8 cellular contexts compared by ENCODE assay signal in genomic region chr22:30302810-30303138, GRCh38. TPM values are rescaled to one million over a fixed set of nuclear protein-coding genes. Genes with fewer than 3 reads are reported as not detected.
DNase-seq lines count a peak whose midpoint lies in the region; ATAC-seq and TF ChIP-seq lines count a peak whose summit lies in the region.
"Had no signal": no experiment of that assay in that cellular context is flagged by ENCODE, and none has a peak within 500 bp of the region (broad histone marks: within the 10 kb centered on the region; RNA-seq: fewer than 3 reads in every experiment).

No MANE protein-coding gene starts in this region.

- H3K36me3 ChIP-seq in PC-3 (ENCODE audit: low read depth, low read length) (peaks cover 7% of the 10 kb centered on the region; the same call in 1 of the 2 replicates), mesenchymal stem cell (ENCODE audit: control insufficient read depth in 1 of 2, insufficient read depth in 2 of 2, low read depth in 1 of 2, low read length in 2 of 2) (peaks cover 47 to 63% of the 10 kb centered on the region in 2 experiments)

- BruUV-seq in PC-3 (replicated peaks; lab: Mats Ljungman, UMichigan): no TSS peak

- no peak for ATAC-seq in PC-3
- no peak for ATAC-seq in stimulated activated effector memory CD8-positive, alpha-beta T cell treated with anti-CD3 and anti-CD28 coated beads, Interleukin-12 subunit alpha, Interleukin-12 subunit beta, amount 100 ng/mL, for 72 hours

- H4K20me1 ChIP-seq in PC-3 (ENCODE audit: low read length): no peaks in the 10 kb centered on the region

- no peak overlapping the region for H4K8ac ChIP-seq in mesenchymal stem cell (ENCODE audit: low read length)

- no peaks in the 10 kb centered on the region for H3K27me3 Mint-ChIP-seq in chondrocyte (ENCODE audit: low read depth)

- H3K36me3 Mint-ChIP-seq in chondrocyte (ENCODE audit: low read depth): peaks cover 10% of the 10 kb centered on the region
- peaks cover 42% of the 10 kb centered on the region for H3K36me3 Mint-ChIP-seq in stimulated activated effector memory CD8-positive, alpha-beta T cell treated with anti-CD3 and anti-CD28 coated beads, Interleukin-12 subunit alpha, Interleukin-12 subunit beta, amount 100 ng/mL, for 72 hours

- TF ChIP-seq CTCF in PC-3 (conservative IDR thresholded peaks at IDR 0.05; ENCODE audit: low read depth, low read length): no peak
- no peak for TF ChIP-seq CTCF in chondrocyte (IDR thresholded peaks at IDR 0.05)

- no peaks in the 10 kb centered on the region for H3K9me3 Mint-ChIP-seq in chondrocyte (ENCODE audit: low read depth)
- no peaks in the 10 kb centered on the region for H3K9me3 Mint-ChIP-seq in stimulated activated effector memory CD8-positive, alpha-beta T cell treated with anti-CD3 and anti-CD28 coated beads, Interleukin-12 subunit alpha, Interleukin-12 subunit beta, amount 100 ng/mL, for 72 hours

- no peak for DNase-seq in PC-3
- DNase-seq in chondrocyte (ENCODE audit: low spot score): no peak
- DNase-seq in stimulated activated effector memory CD8-positive, alpha-beta T cell treated with anti-CD3 and anti-CD28 coated beads, Interleukin-12 subunit alpha, Interleukin-12 subunit beta, amount 100 ng/mL, for 72 hours (ENCODE audit: low spot score in 2 of 2): no peak
- no peak for DNase-seq in mesenchymal stem cell
- no peak for DNase-seq in C1 segment of cervical spinal cord (lab: John Stamatoyannopoulos, UW)
- no peak for DNase-seq in NCI-H774 (lab: John Stamatoyannopoulos, UW)
- DNase-seq: activated CD4-positive, alpha-beta T cell treated with anti-CD3 and anti-CD28 coated beads for 1 hour; NCI-H2171 treated with DMSO at 0.1 percent for 48 hours had no signal

- peak overlapping the region; percentile 58 for H3K27ac Mint-ChIP-seq in chondrocyte (ENCODE audit: unreplicated experiment)
- H3K27ac Mint-ChIP-seq in stimulated activated effector memory CD8-positive, alpha-beta T cell treated with anti-CD3 and anti-CD28 coated beads, Interleukin-12 subunit alpha, Interleukin-12 subunit beta, amount 100 ng/mL, for 72 hours: peak overlapping the region; percentile 98

- no peaks in the 10 kb centered on the region for H3K9me2 ChIP-seq in PC-3 (replicated peaks; ENCODE audit: low read length)

- H2AFZ ChIP-seq in PC-3 (ENCODE audit: low read length) (no peak overlapping the region), mesenchymal stem cell (ENCODE audit: low read depth, low read length) (no peak overlapping the region)

- 96% methylated on average over 5 of the region's 5 CpGs for WGBS in mesenchymal stem cell

- H3K4me3 ChIP-seq in PC-3 (ENCODE audit: low read length): no peak overlapping the region
- H3K4me3 ChIP-seq in mesenchymal stem cell (ENCODE audit: insufficient read depth in 1 of 2, low read depth in 1 of 2, low read length in 2 of 2): no peak overlapping the region

- H3K18ac ChIP-seq in mesenchymal stem cell (ENCODE audit: low read depth in 1 of 2, low read length in 2 of 2): no peak overlapping the region

- POLR2A ChIA-PET in PC-3 (lab: Charles Lee; ENCODE audit: unreplicated experiment): no interaction called here

- peaks cover 36% of the 10 kb centered on the region for H3K79me2 ChIP-seq in PC-3 (ENCODE audit: low read length)

- H3K4me2 ChIP-seq in PC-3 (ENCODE audit: low read length): peak overlapping the region; percentile 32
- H3K4me2 ChIP-seq in mesenchymal stem cell (ENCODE audit: low read length, poor library complexity, severe bottlenecking): no peak overlapping the region

- H3K9ac ChIP-seq in PC-3 (ENCODE audit: low read length) (0 out of 2 replicates have a peak overlapping the region, but pooled peaks have one; percentile 15), mesenchymal stem cell (ENCODE audit: low read length) (no peak overlapping the region)

- H3K4me1 Mint-ChIP-seq in chondrocyte (ENCODE audit: low read depth): peaks cover 60% of the 10 kb centered on the region
- peaks cover 82% of the 10 kb centered on the region for H3K4me1 Mint-ChIP-seq in stimulated activated effector memory CD8-positive, alpha-beta T cell treated with anti-CD3 and anti-CD28 coated beads, Interleukin-12 subunit alpha, Interleukin-12 subunit beta, amount 100 ng/mL, for 72 hours

- H3K4ac ChIP-seq in mesenchymal stem cell (ENCODE audit: low read depth in 1 of 2, low read length in 2 of 2): no peak overlapping the region

- H2BK5ac ChIP-seq in mesenchymal stem cell (ENCODE audit: low read depth, low read length, poor library complexity, severe bottlenecking): no peak overlapping the region

- no peak overlapping the region for H2BK12ac ChIP-seq in mesenchymal stem cell (ENCODE audit: low read length in 2 of 2)

- peaks cover 80% of the 10 kb centered on the region for H3K4me1 ChIP-seq in PC-3 (ENCODE audit: insufficient read depth, low read length)
- peaks cover 33% of the 10 kb centered on the region for H3K4me1 ChIP-seq in mesenchymal stem cell (ENCODE audit: control insufficient read depth, insufficient read depth, low read depth, low read length)

- peak overlapping the region; percentile 97 for H3K27ac ChIP-seq in PC-3 (ENCODE audit: low read length)
- no peak overlapping the region for H3K27ac ChIP-seq in mesenchymal stem cell (ENCODE audit: low read length, poor library complexity, severe bottlenecking)

- H3K27me3 ChIP-seq in PC-3 (ENCODE audit: low read length) (no peaks in the 10 kb centered on the region), mesenchymal stem cell (ENCODE audit: control insufficient read depth in 1 of 2, insufficient read depth in 1 of 2, low read length in 2 of 2) (no peaks in the 10 kb centered on the region)

- no peak overlapping the region for H2AK5ac ChIP-seq in mesenchymal stem cell (ENCODE audit: low read length, severe bottlenecking)

- intact Hi-C loops in PC-3 (cut with micrococcal nuclease): no loop called here

- H3K23ac ChIP-seq in mesenchymal stem cell (ENCODE audit: low read length in 2 of 2): no peak overlapping the region

- H3K9me3 ChIP-seq in PC-3 (ENCODE audit: low read length) (no peaks in the 10 kb centered on the region), mesenchymal stem cell (ENCODE audit: control insufficient read depth, low read length) (no peaks in the 10 kb centered on the region)

- H4K91ac ChIP-seq in mesenchymal stem cell (ENCODE audit: low read length): no peak overlapping the region

- H2BK120ac ChIP-seq in mesenchymal stem cell (ENCODE audit: low read depth, low read length): no peak overlapping the region

- peaks cover 55% of the 10 kb centered on the region for H3K79me1 ChIP-seq in mesenchymal stem cell (replicated peaks; ENCODE audit: low read length, poor library complexity, severe bottlenecking)

- H3F3A ChIP-seq in PC-3 (ENCODE audit: low read length, unreplicated experiment): peaks cover 10% of the 10 kb centered on the region

- no peak overlapping the region for H3K4me3 Mint-ChIP-seq in chondrocyte (ENCODE audit: unreplicated experiment)
- H3K4me3 Mint-ChIP-seq in stimulated activated effector memory CD8-positive, alpha-beta T cell treated with anti-CD3 and anti-CD28 coated beads, Interleukin-12 subunit alpha, Interleukin-12 subunit beta, amount 100 ng/mL, for 72 hours: peak overlapping the region; percentile 39

- no peak overlapping the region for H3K14ac ChIP-seq in mesenchymal stem cell (ENCODE audit: low read length in 2 of 2)

- H2BK15ac ChIP-seq in mesenchymal stem cell (ENCODE audit: low read depth, poor library complexity, severe bottlenecking): no peak overlapping the region

- CTCF ChIA-PET in PC-3 (lab: Charles Lee): no interaction called here

RNA-seq across cellular contexts. Expression of gene CASTOR1, which starts 13.5 kb away (rescaled TPM):
- 4.2 and 6.1 TPM in 2 replicates for total RNA-seq in PC-3 (2014; rRNA removed)
- total RNA-seq in chondrocyte: 12.1 to 18.9 TPM (median 17.0 TPM) in 3 replicates
- polyA plus RNA-seq in mesenchymal stem cell (2013, experiment 1 of 2): 9.7 TPM
- polyA plus RNA-seq in mesenchymal stem cell (2013, experiment 2 of 2): 8.7 TPM

RNA-seq across cellular contexts. Expression of gene TBC1D10A, which starts 24.0 kb away (rescaled TPM):
- total RNA-seq in PC-3 (2014; rRNA removed) (12.6 and 19.5 TPM in 2 replicates), chondrocyte (24.3 to 28.0 TPM (median 26.9 TPM) in 3 replicates)
- polyA plus RNA-seq in mesenchymal stem cell (2013, experiment 1 of 2): 15.7 TPM
- 14.0 TPM for polyA plus RNA-seq in mesenchymal stem cell (2013, experiment 2 of 2)

RNA-seq across cellular contexts. Expression of gene OSM, which starts 36.1 kb away (rescaled TPM):
- total RNA-seq in PC-3 (2014; rRNA removed) (not detected in 2 replicates), chondrocyte (not detected in 3 replicates)
- polyA plus RNA-seq in mesenchymal stem cell (2013, experiment 1 of 2): not detected
- not detected for polyA plus RNA-seq in mesenchymal stem cell (2013, experiment 2 of 2)

RNA-seq across cellular contexts. Expression of gene SF3A1, which starts 53.9 kb away (rescaled TPM):
- total RNA-seq in PC-3 (2014; rRNA removed) (59.2 and 69.3 TPM in 2 replicates), chondrocyte (110 to 127 TPM (median 115 TPM) in 3 replicates)
- 106 TPM for polyA plus RNA-seq in mesenchymal stem cell (2013, experiment 1 of 2)
- polyA plus RNA-seq in mesenchymal stem cell (2013, experiment 2 of 2): 105 TPM

RNA-seq across cellular contexts. Expression of gene CCDC157, which starts 54.0 kb away (rescaled TPM):
- total RNA-seq in PC-3 (2014; rRNA removed) (1.5 and 3.5 TPM in 2 replicates), chondrocyte (2.1 to 3.1 TPM (median 2.3 TPM) in 3 replicates)
- polyA plus RNA-seq in mesenchymal stem cell (2013, experiment 1 of 2): 1.7 TPM
- polyA plus RNA-seq in mesenchymal stem cell (2013, experiment 2 of 2): 1.8 TPM
